Comparison of ENCODE assay signal across 11 cellular contexts in genomic region chr16:51155199-51155607, GRCh38. TPM values are rescaled to one million over a fixed set of nuclear protein-coding genes. Genes with fewer than 3 reads are reported as not detected.
A peak's percentile ranks its signal among the peaks of the same experiment; 100 is the strongest.
DNase-seq lines count a peak whose midpoint lies in the region; TF ChIP-seq lines count a peak whose summit lies in the region.
"Had no signal": no experiment of that assay in that cellular context is flagged by ENCODE, and none has a peak within 500 bp of the region (broad histone marks: within the 10 kb centered on the region; RNA-seq: fewer than 3 reads in every experiment).

No MANE protein-coding gene starts in this region.

- peaks cover 22% of the 10 kb centered on the region for H3K27me3 Mint-ChIP-seq in glutamatergic neuron (ENCODE audit: unreplicated experiment)

- peaks cover 45% of the 10 kb centered on the region for H3K4me1 Mint-ChIP-seq in glutamatergic neuron (ENCODE audit: low read depth, unreplicated experiment)

- TF ChIP-seq CTCF in MM.1S (IDR thresholded peaks at IDR 0.05; ENCODE audit: low read length) = no peak
- no peak for TF ChIP-seq CTCF in glutamatergic neuron (IDR thresholded peaks at IDR 0.05; ENCODE audit: partially characterized antibody, unreplicated experiment)

- H3K4me2 ChIP-seq in MM.1S (ENCODE audit: low read depth, low read length) (peak overlapping the region; percentile 38; the same call in 1 of the 2 replicates), trophoblast cell (ENCODE audit: low read length) (peak overlapping the region; percentile 41)

- no peaks in the 10 kb centered on the region for H3K36me3 ChIP-seq in MM.1S (replicated peaks; ENCODE audit: insufficient read depth, low read length)
- H3K36me3 ChIP-seq in trophoblast cell (ENCODE audit: control insufficient read depth in 1 of 2, insufficient read depth in 2 of 2, low read length in 2 of 2) = no peaks in the 10 kb centered on the region

- no peak overlapping the region for H4K91ac ChIP-seq in trophoblast cell (ENCODE audit: low read depth, low read length)

- DNase-seq in AG20443 (ENCODE audit: low spot score) (peak; percentile 39), MM.1S (no peak), glutamatergic neuron (no peak), trophoblast cell (no peak), NCI-H2171 (lab: John Stamatoyannopoulos, UW) (no peak), HuH-7 (ENCODE audit: low spot score) (no peak), dedifferentiated amniotic fluid mesenchymal stem cell (ENCODE audit: extremely low spot score) (no peak)
- no peak for DNase-seq in stimulated activated CD4-positive, alpha-beta T cell treated with anti-CD3 and anti-CD28 coated beads, Interleukin-15, amount 100 ng/mL, for 24 hours
- DNase-seq: naive thymus-derived CD8-positive, alpha-beta T cell; T-helper 1 cell had no signal

- H3K14ac ChIP-seq in trophoblast cell (ENCODE audit: low read length) = no peak overlapping the region

- H2BK12ac ChIP-seq in trophoblast cell (ENCODE audit: low read length) = no peak overlapping the region

- H3K79me2 ChIP-seq in MM.1S (ENCODE audit: low read length) (no peaks in the 10 kb centered on the region), trophoblast cell (ENCODE audit: control insufficient read depth, insufficient read depth, low read length, poor library complexity) (peaks cover 7% of the 10 kb centered on the region)

- H3K4me3 ChIP-seq in MM.1S (ENCODE audit: low read length) (peak overlapping the region; percentile 41; the same call in 1 of the 2 replicates), trophoblast cell (ENCODE audit: low read depth, low read length) (no peak overlapping the region)

- H4K20me1 ChIP-seq in MM.1S (ENCODE audit: insufficient read depth, low read length) = no peaks in the 10 kb centered on the region

- H2BK120ac ChIP-seq in trophoblast cell (ENCODE audit: insufficient read depth, low read length, poor library complexity) = no peak overlapping the region

- H3K27me3 ChIP-seq in MM.1S (replicated peaks; ENCODE audit: insufficient read depth, low read length) (no peaks in the 10 kb centered on the region; the same call in 1 of the 2 replicates), trophoblast cell (ENCODE audit: insufficient read depth, low read length) (peaks cover 54% of the 10 kb centered on the region)

- no peak overlapping the region for H4K12ac ChIP-seq in trophoblast cell (ENCODE audit: low read depth, low read length)

- peaks cover 14% of the 10 kb centered on the region for H3K79me1 ChIP-seq in trophoblast cell (ENCODE audit: low read length)

- H3K4me1 ChIP-seq in MM.1S (ENCODE audit: low read length) = no peaks in the 10 kb centered on the region
- H3K4me1 ChIP-seq in trophoblast cell (ENCODE audit: control insufficient read depth in 1 of 2, insufficient read depth in 2 of 2, low read length in 2 of 2) = peaks cover 8 to 15% of the 10 kb centered on the region in 2 experiments

- H3K9me3 Mint-ChIP-seq in glutamatergic neuron (ENCODE audit: unreplicated experiment) = peaks cover 7% of the 10 kb centered on the region

- no peak overlapping the region for H3K27ac ChIP-seq in MM.1S (ENCODE audit: low read length)
- no peak overlapping the region for H3K27ac ChIP-seq in trophoblast cell (ENCODE audit: low read depth, low read length)

- peak overlapping the region; percentile 18 for H3K27ac Mint-ChIP-seq in glutamatergic neuron (ENCODE audit: unreplicated experiment)
- H3K27ac Mint-ChIP-seq: naive thymus-derived CD8-positive, alpha-beta T cell had no signal

- WGBS in trophoblast cell (ENCODE audit: extremely low coverage, insufficient coverage, insufficient read length) = no CpG with 5 or more reads among the region's 20 CpGs

- H2BK5ac ChIP-seq in trophoblast cell (ENCODE audit: low read depth, low read length, poor library complexity) = no peak overlapping the region

- no peak overlapping the region for H3K18ac ChIP-seq in trophoblast cell (ENCODE audit: low read length)

- no peaks in the 10 kb centered on the region for H3F3A ChIP-seq in MM.1S (ENCODE audit: insufficient read depth, low read length)

- no peak overlapping the region for H4K8ac ChIP-seq in trophoblast cell (ENCODE audit: low read depth, low read length)

- no peak overlapping the region for H3K23ac ChIP-seq in trophoblast cell (ENCODE audit: low read length)

- H3K9me3 ChIP-seq in MM.1S (replicated peaks; ENCODE audit: insufficient read depth, low read length) (no peaks in the 10 kb centered on the region), trophoblast cell (ENCODE audit: insufficient read depth, low read depth, low read length) (peaks cover 2% of the 10 kb centered on the region)

- H3K9me2 ChIP-seq in MM.1S (replicated peaks; ENCODE audit: insufficient read depth, low read length) = no peaks in the 10 kb centered on the region

- peak overlapping the region; percentile 97 for H3K4me3 Mint-ChIP-seq in glutamatergic neuron (ENCODE audit: unreplicated experiment)

- H3K9ac ChIP-seq in MM.1S (ENCODE audit: low read length) (no peak overlapping the region), trophoblast cell (ENCODE audit: low read length) (no peak overlapping the region)

- no peak overlapping the region for H2AK5ac ChIP-seq in trophoblast cell (ENCODE audit: low read length)

- H3K36me3 Mint-ChIP-seq in glutamatergic neuron (ENCODE audit: unreplicated experiment) = no peaks in the 10 kb centered on the region

- H2AFZ ChIP-seq in MM.1S (ENCODE audit: low read length) = no peak overlapping the region
- H2AFZ ChIP-seq in trophoblast cell (ENCODE audit: insufficient read depth, low read length, poor library complexity) = no peak overlapping the region

- no peak overlapping the region for H3K4ac ChIP-seq in trophoblast cell (ENCODE audit: low read depth, low read length)

RNA-seq across cellular contexts. Expression of gene SALL1, which starts 4.1 kb away (rescaled TPM):
- total RNA-seq in glutamatergic neuron (ENCODE audit: unreplicated experiment) = 35.7 TPM
- 1.4 and 1.5 TPM in 2 replicates for polyA plus RNA-seq in trophoblast cell (2013)
- total RNA-seq: endothelial cell of umbilical vein; naive thymus-derived CD8-positive, alpha-beta T cell had no signal
- polyA plus RNA-seq: endothelial cell of umbilical vein; naive thymus-derived CD8-positive, alpha-beta T cell had no signal
